In the genomic region with DNA sequence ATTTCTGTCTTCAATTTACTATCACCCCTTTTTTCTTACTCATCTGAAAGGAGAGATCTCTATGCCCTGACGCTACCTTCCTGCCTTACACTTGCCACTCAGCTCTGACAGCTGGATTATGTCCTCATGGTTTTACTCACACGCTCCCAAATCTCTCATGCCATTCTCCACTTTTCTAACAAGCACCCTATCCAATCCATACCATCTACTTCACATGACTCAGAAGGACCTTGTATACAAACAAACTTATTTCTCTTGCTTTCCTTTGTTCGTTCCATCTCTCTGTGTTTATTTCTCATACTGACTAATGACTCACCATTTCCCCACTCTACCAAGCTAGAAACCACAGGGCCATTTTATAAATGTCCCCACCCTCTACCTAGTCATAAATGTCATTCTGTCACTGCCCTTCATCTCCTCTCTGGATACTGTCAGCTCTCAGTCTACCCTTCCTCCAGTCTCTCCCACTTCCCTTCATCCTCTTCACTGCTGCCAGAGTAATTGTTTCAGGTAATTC, we compare ENCODE assay signal across 8 cellular contexts.
A peak's percentile ranks its signal among the peaks of the same experiment; 100 is the strongest.
DNase-seq lines count a peak whose midpoint lies in the region; ATAC-seq and TF ChIP-seq lines count a peak whose summit lies in the region.

No MANE protein-coding gene starts in this region.

- H3K4me2 ChIP-seq in osteoblast (ENCODE audit: insufficient read depth, low read length), result no peak overlapping the region

- no peaks in the 10 kb centered on the region for H3K9me3 ChIP-seq in osteoblast (ENCODE audit: low read depth, low read length)

- peaks cover 33% of the 10 kb centered on the region for H3K4me1 Mint-ChIP-seq in activated CD4-positive, alpha-beta memory T cell treated with anti-CD3 and anti-CD28 coated beads for 36 hours (ENCODE audit: low read depth)

- no peaks in the 10 kb centered on the region for H3K27me3 ChIP-seq in osteoblast (ENCODE audit: insufficient read depth, low read length)

- intact Hi-C loops in activated CD4-positive, alpha-beta memory T cell treated with anti-CD3 and anti-CD28 coated beads for 36 hours (cut with micrococcal nuclease), result loop anchor here (1.0 to 2.0 kb wide), 3 partner anchors 12 to 77 kb away; no protein-coding TSS in a partner anchor

- peaks cover 29% of the 10 kb centered on the region for H3K4me1 ChIP-seq in osteoblast (ENCODE audit: insufficient read depth, low read length)

- H3K79me2 ChIP-seq in osteoblast (ENCODE audit: insufficient read depth, low read length), result peaks cover 3% of the 10 kb centered on the region

- no peak overlapping the region for H3K4me3 ChIP-seq in osteoblast (ENCODE audit: insufficient read depth, low read length)

- H3K36me3 Mint-ChIP-seq in activated CD4-positive, alpha-beta memory T cell treated with anti-CD3 and anti-CD28 coated beads for 36 hours, result peaks cover 70% of the 10 kb centered on the region

- H3K27me3 Mint-ChIP-seq in activated CD4-positive, alpha-beta memory T cell treated with anti-CD3 and anti-CD28 coated beads for 36 hours, result no peaks in the 10 kb centered on the region

- peak overlapping the region; percentile 79 for H3K27ac Mint-ChIP-seq in activated CD4-positive, alpha-beta memory T cell treated with anti-CD3 and anti-CD28 coated beads for 36 hours

- ATAC-seq in HG02884 (IDR thresholded peaks at IDR 0.05; ENCODE audit: unreplicated experiment), result peak; percentile 78

- H3K27ac ChIP-seq in osteoblast (ENCODE audit: low read depth, low read length), result peak overlapping the region; percentile 4

- no peak for TF ChIP-seq CTCF in osteoblast (IDR thresholded peaks at IDR 0.05; ENCODE audit: extremely low read depth, low read depth, low read length)

- H4K20me1 ChIP-seq in osteoblast (ENCODE audit: insufficient read depth, low read length), result no peaks in the 10 kb centered on the region

- peaks cover 62% of the 10 kb centered on the region for H3K36me3 ChIP-seq in osteoblast (ENCODE audit: insufficient read depth, low read length)

- no peak overlapping the region for H2AFZ ChIP-seq in osteoblast (ENCODE audit: low read length)

- CTCF ChIA-PET in activated CD4-positive, alpha-beta memory T cell treated with anti-CD3 and anti-CD28 coated beads for 36 hours (lab: Charles Lee), result interaction anchor here (0.6 to 3.6 kb wide), 6 partner anchors 11 to 150 kb away, joined by 3 to 16 read pairs (median 4); no protein-coding TSS in a partner anchor

- H3K9me3 Mint-ChIP-seq in activated CD4-positive, alpha-beta memory T cell treated with anti-CD3 and anti-CD28 coated beads for 36 hours, result no peaks in the 10 kb centered on the region

- peak; percentile 16 for DNase-seq in activated CD4-positive, alpha-beta T cell treated with anti-CD3 and anti-CD28 coated beads for 48 hours
- no peak for DNase-seq in activated CD4-positive, alpha-beta T cell treated with anti-CD3 and anti-CD28 coated beads, Interleukin-2, amount 50 U/mL, for 48 hours
- DNase-seq in activated CD4-positive, alpha-beta memory T cell treated with anti-CD3 and anti-CD28 coated beads for 36 hours, result peak; percentile 35
- peak; percentile 88 for DNase-seq in osteoblast (ENCODE audit: insufficient read length, low spot score, missing footprints)
- DNase-seq in AG20443 (ENCODE audit: low spot score), result no peak
- DNase-seq in DMS114 treated with DMSO at 0.1 percent for 48 hours (lab: John Stamatoyannopoulos, UW; ENCODE audit: unreplicated experiment), result no peak
- no peak for DNase-seq in amygdala (lab: John Stamatoyannopoulos, UW)

- POLR2A ChIA-PET in activated CD4-positive, alpha-beta memory T cell treated with anti-CD3 and anti-CD28 coated beads for 36 hours (lab: Charles Lee), result interaction anchor here (1.3 to 1.4 kb wide), 2 partner anchors 9 to 149 kb away, joined by 3 read pairs; no protein-coding TSS in a partner anchor

- no peak overlapping the region for H3K4me3 Mint-ChIP-seq in activated CD4-positive, alpha-beta memory T cell treated with anti-CD3 and anti-CD28 coated beads for 36 hours

Comparison
In these comparisons a context has a peak if more than half of its experiments do, and no peak if none do; other contexts are left out.
1. DNase-seq: peak in activated CD4-positive, alpha-beta T cell treated with anti-CD3 and anti-CD28 coated beads for 48 hours (single experiment), activated CD4-positive, alpha-beta memory T cell treated with anti-CD3 and anti-CD28 coated beads for 36 hours (single experiment) and osteoblast (single experiment); none in activated CD4-positive, alpha-beta T cell treated with anti-CD3 and anti-CD28 coated beads, Interleukin-2, amount 50 U/mL, for 48 hours (0 of 2), AG20443 (single experiment), DMS114 treated with DMSO at 0.1 percent for 48 hours (single experiment) and amygdala (0 of 56).